19 cellular contexts compared by ENCODE assay signal in genomic region chr1:170369417-170369816, GRCh38.
"Had no signal": no experiment of that assay in that cellular context is flagged by ENCODE, and none has a peak within 500 bp of the region (broad histone marks: within the 10 kb centered on the region; RNA-seq: fewer than 3 reads in every experiment).

No MANE protein-coding gene starts in this region.

- H3K9me3 ChIP-seq: Peyer's patch had no signal

- DNase-seq: KBM-7, MM.1S, NCI-H1092 treated with DMSO at 0.1 percent for 48 hours, NCI-H1436, NCI-H187, NCI-H2029, NCI-H2081 treated with DMSO at 0.1 percent for 48 hours, NCI-H2227 treated with DMSO at 0.1 percent for 48 hours, NCI-H524, NCI-H526 treated with DMSO at 0.1 percent for 48 hours, NCI-H748 treated with DMSO at 0.1 percent for 48 hours, OCI-M1, PC-9, Peyer's patch, Right ventricle myocardium superior, SIG-M5 had no signal

- H3K4me1 ChIP-seq: Peyer's patch, SJSA1 had no signal

- H3K36me3 ChIP-seq: Peyer's patch, SJSA1 had no signal

- H3K4me3 ChIP-seq: PC-9, Peyer's patch, SJSA1, SK-N-MC had no signal

- H2AFZ ChIP-seq: PC-9 had no signal

- H3K27ac ChIP-seq: HL-60, PC-9, Peyer's patch, SJSA1, SK-N-MC had no signal

- H3K4me2 ChIP-seq: PC-9 had no signal

- H3K27me3 ChIP-seq: Peyer's patch, SJSA1 had no signal
